ENCODE assay signal across 7 cellular contexts in the genomic region with DNA sequence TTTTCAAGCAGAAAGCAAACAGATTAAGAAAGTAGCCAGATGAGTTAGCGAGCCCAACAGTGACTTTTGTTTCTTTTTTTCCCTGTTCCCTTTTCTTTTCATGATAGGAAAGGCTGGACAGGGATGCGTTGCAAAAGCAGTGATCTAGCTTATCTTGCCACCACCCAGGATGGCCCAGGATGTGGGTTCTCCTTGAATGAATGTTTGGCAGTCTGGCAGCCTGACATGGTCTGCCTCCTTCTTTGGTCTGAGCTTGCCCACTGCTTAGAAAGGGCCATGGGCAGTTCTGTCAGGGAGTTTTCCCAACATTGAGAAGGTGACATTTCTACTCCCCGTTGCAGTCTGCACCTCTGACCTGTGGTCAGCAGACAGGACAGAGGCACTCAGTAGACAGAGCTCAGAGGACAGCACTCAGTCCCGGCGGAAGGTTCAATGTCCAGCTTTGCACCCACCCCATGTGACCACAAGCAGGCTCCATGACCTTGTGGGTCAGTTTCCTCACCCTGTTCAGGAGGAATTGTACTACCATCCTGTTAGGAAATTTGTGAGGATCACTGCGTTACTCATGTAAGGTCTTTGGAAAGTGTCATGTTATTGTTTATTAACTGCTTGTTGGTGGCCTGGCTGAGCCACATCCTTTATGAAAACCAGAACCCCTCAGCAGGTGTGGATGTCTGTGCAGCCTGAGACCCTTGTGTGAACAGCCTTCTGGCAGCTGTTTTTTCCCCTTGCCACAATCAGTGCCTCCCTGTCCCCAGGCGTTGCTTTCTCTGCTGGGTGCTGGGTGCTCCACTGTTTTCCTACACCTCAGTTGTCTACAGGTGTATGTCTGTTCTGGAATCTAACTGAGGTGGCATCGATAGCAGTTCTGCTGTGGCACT.
DNase-seq lines count a peak whose midpoint lies in the region; ATAC-seq, FAIRE-seq and TF ChIP-seq lines count a peak whose summit lies in the region.
"Not testable (repeated sequence)": the region's sequence is repeated elsewhere in the genome, so short reads cannot be mapped to it uniquely, and the experiment has no call there.

No MANE protein-coding gene starts in this region.

- CTCF ChIA-PET in endothelial cell of umbilical vein (lab: Charles Lee), result not testable (repeated sequence)

- H3K27ac ChIP-seq in DND-41 (ENCODE audit: low read length); endothelial cell of umbilical vein (ENCODE audit: insufficient read depth, low read depth, low read length): not testable (repeated sequence)

- POLR2A ChIA-PET in endothelial cell of umbilical vein (lab: Charles Lee), result not testable (repeated sequence)

- not testable (repeated sequence) for TF ChIP-seq POLR2A in endothelial cell of umbilical vein (IDR thresholded peaks at IDR 0.05; ENCODE audit: low read depth, low read length)

- ATAC-seq in DND-41 (ENCODE audit: insufficient read depth, low read depth) (peak; percentile 53; the same call in 2 of the 3 replicates), GM18909 (IDR thresholded peaks at IDR 0.05; ENCODE audit: poor library complexity, unreplicated experiment) (peak; percentile 74), GM19467 (IDR thresholded peaks at IDR 0.05; ENCODE audit: unreplicated experiment) (peak; percentile 69), GM21786 (IDR thresholded peaks at IDR 0.05; ENCODE audit: unreplicated experiment) (peak; percentile 56), HG02943 (IDR thresholded peaks at IDR 0.05; ENCODE audit: low read depth, unreplicated experiment) (peak; percentile 59), HG03460 (IDR thresholded peaks at IDR 0.05; ENCODE audit: unreplicated experiment) (peak; percentile 74)

- not testable (repeated sequence) for DNase-seq in DND-41; endothelial cell of umbilical vein (ENCODE audit: low read depth, low spot score)

- not testable (repeated sequence) for H3K36me3 ChIP-seq in DND-41 (ENCODE audit: insufficient read depth, low read length); endothelial cell of umbilical vein (ENCODE audit: control insufficient read depth in 2 of 2, extremely low read depth in 1 of 2, insufficient read depth in 2 of 2, low read length in 2 of 2)

- not testable (repeated sequence) for H3K79me2 ChIP-seq in DND-41 (ENCODE audit: insufficient read depth, low read length); endothelial cell of umbilical vein (ENCODE audit: control insufficient read depth, insufficient read depth, low read length)

- not testable (repeated sequence) for H3K9ac ChIP-seq in DND-41 (ENCODE audit: low read depth, low read length); endothelial cell of umbilical vein (replicated peaks; ENCODE audit: extremely low read depth, insufficient read depth, low read length)

- dilution Hi-C loops in endothelial cell of umbilical vein (cut with MboI; ENCODE audit: extremely low pct_ligation_motif_present, low sequenced_read_pairs), result not testable (repeated sequence)

- H3K27me3 ChIP-seq in DND-41 (ENCODE audit: insufficient read depth, low read length, poor library complexity); endothelial cell of umbilical vein (ENCODE audit: control insufficient read depth in 2 of 2, insufficient read depth in 2 of 2, low read length in 2 of 2): not testable (repeated sequence)

- FAIRE-seq in endothelial cell of umbilical vein (lab: Jason Lieb, UNC), result peak; percentile 68

- BruUV-seq in endothelial cell of umbilical vein (replicated peaks; lab: Mats Ljungman, UMichigan), result not testable (repeated sequence)

- not testable (repeated sequence) for H3K9me1 ChIP-seq in endothelial cell of umbilical vein (replicated peaks; ENCODE audit: control insufficient read depth, extremely low read depth, insufficient read depth, low read length)

- not testable (repeated sequence) for H3K4me2 ChIP-seq in DND-41 (ENCODE audit: insufficient read depth, low read length); endothelial cell of umbilical vein (ENCODE audit: insufficient read depth, low read length)

- intact Hi-C loops in endothelial cell of umbilical vein (cut with micrococcal nuclease), result not testable (repeated sequence)

- not testable (repeated sequence) for H4K20me1 ChIP-seq in DND-41 (ENCODE audit: insufficient read depth, low read length); endothelial cell of umbilical vein (replicated peaks; ENCODE audit: control insufficient read depth, extremely low read depth, insufficient read depth, low read length)

- H2AFZ ChIP-seq in DND-41 (ENCODE audit: low read depth, low read length); endothelial cell of umbilical vein (ENCODE audit: low read depth, low read length): not testable (repeated sequence)

- not testable (repeated sequence) for H3K9me3 ChIP-seq in DND-41 (ENCODE audit: insufficient read depth, low read length, severe bottlenecking); endothelial cell of umbilical vein (replicated peaks; ENCODE audit: control insufficient read depth, insufficient read depth, low read length)

- H3K4me1 ChIP-seq in DND-41 (ENCODE audit: insufficient read depth, low read length); endothelial cell of umbilical vein (ENCODE audit: control insufficient read depth, extremely low read depth, insufficient read depth, low read length): not testable (repeated sequence)

- not testable (repeated sequence) for H3K4me3 ChIP-seq in DND-41 (ENCODE audit: low read depth in 1 of 2, low read length in 2 of 2); endothelial cell of umbilical vein (replicated peaks in 1 of 3; ENCODE audit: insufficient read depth in 1 of 3, low read depth in 1 of 3, low read length in 3 of 3)

- not testable (repeated sequence) for TF ChIP-seq CTCF in DND-41 (IDR thresholded peaks at IDR 0.05; ENCODE audit: borderline replicate concordance, extremely low read depth, low read length, poor library complexity, severe bottlenecking); endothelial cell of umbilical vein (IDR thresholded peaks at IDR 0.05; ENCODE audit: extremely low read depth in 1 of 2, insufficient read depth in 1 of 2, low read depth in 1 of 2, low read length in 2 of 2)
